Comparison of ENCODE assay signal across 8 cellular contexts in the genomic region with DNA sequence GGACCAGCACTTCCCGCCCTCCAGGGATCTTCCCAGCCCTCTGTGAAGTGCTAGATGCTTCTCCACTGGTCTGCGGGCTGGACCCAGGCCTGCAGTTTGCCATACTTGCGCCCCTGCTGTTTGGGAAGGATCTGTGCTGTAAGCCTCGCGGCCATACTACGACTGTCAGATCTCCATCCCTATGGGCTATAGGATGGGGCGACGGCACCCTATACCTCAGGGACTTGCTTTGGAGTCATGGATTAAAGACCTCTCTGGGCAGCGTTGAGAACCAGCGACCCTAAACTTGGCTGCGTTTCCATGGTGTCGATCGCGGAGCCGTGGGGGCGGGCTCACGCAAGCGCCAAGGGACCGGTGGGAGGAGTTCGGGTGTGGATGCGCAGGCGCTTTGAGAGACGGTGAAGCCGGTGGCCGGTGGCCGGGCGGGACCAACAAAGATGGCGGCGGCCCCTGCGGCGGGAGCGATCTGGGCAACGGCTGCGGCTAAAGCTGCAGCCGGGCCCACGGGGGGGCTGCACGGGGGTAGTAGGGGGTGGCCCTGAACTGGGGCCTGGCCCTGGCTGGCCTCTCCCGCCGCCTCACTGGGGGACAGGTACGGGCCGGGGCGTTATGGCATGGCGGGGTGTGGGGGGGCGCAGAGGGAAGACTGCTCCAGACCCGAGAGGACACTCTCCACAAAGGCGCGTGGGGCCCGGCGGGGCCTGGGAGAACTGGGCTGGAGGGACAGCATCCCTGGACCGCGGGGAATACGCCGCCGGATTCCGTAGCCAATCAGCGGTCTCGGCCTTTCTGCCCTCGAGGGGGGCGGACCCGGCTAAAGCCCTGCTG. TPM values are rescaled to one million over a fixed set of nuclear protein-coding genes. Genes with fewer than 3 reads are reported as not detected.
DNase-seq lines count a peak whose midpoint lies in the region; ATAC-seq and TF ChIP-seq lines count a peak whose summit lies in the region.

A gene with protein sequence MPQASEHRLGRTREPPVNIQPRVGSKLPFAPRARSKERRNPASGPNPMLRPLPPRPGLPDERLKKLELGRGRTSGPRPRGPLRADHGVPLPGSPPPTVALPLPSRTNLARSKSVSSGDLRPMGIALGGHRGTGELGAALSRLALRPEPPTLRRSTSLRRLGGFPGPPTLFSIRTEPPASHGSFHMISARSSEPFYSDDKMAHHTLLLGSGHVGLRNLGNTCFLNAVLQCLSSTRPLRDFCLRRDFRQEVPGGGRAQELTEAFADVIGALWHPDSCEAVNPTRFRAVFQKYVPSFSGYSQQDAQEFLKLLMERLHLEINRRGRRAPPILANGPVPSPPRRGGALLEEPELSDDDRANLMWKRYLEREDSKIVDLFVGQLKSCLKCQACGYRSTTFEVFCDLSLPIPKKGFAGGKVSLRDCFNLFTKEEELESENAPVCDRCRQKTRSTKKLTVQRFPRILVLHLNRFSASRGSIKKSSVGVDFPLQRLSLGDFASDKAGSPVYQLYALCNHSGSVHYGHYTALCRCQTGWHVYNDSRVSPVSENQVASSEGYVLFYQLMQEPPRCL (plus strand): TSS at position 414 of the 828 bp plus-strand sequence. CDS start 1,141 bp downstream, outside the sequence.

- TF ChIP-seq CTCF in OCI-LY3 (IDR thresholded peaks at IDR 0.05; ENCODE audit: low read depth, low read length) = peak; percentile 25; the same call in 1 of the 2 replicates

- ATAC-seq in GM21515 (IDR thresholded peaks at IDR 0.05; ENCODE audit: unreplicated experiment) = peak; percentile 73

- DNase-seq in D341Med (ENCODE audit: low spot score) (peak; percentile 99), HuH-7.5 (ENCODE audit: low spot score) (peak; percentile 92), midbrain (lab: John Stamatoyannopoulos, UW) (peak; percentile 97)
- DNase-seq in activated CD8-positive, alpha-beta memory T cell treated with anti-CD3 and anti-CD28 coated beads, Interleukin-2, amount 50 U/mL, for 4 hours = peak; percentile 90
- DNase-seq in stimulated activated CD8-positive, alpha-beta memory T cell treated with anti-CD3 and anti-CD28 coated beads, Interleukin-2, amount 100 ng/mL, for 1 hour (ENCODE audit: low read depth in 2 of 2) = peak; percentile 81 to 88

- peak within 1 kb of the TSS; percentile 93 for H3K4me2 ChIP-seq in OCI-LY3 (ENCODE audit: low read length)

- in situ Hi-C loops in endometrial microvascular endothelial cells (cut with HindIII; ENCODE audit: inconsistent ontology term, low pct_unique_long_range_greater_than_20kb, low sequenced_read_pairs) = no loop called here

- H3K27me3 ChIP-seq in OCI-LY3 (ENCODE audit: low read depth, low read length) = no peaks in the 10 kb centered on the region

- H3K9me3 ChIP-seq in OCI-LY3 (ENCODE audit: insufficient read depth, low read length) = no peaks in the 10 kb centered on the region

- peak within 1 kb of the TSS; percentile 84 for H3K9ac ChIP-seq in OCI-LY3 (ENCODE audit: low read length)

- peaks cover 23% of the 10 kb centered on the region for H3K36me3 ChIP-seq in OCI-LY3 (replicated peaks; ENCODE audit: low read depth, low read length)

- peak within 1 kb of the TSS; percentile 45 for H3K27ac ChIP-seq in OCI-LY3 (ENCODE audit: low read length)

- peaks cover 18% of the 10 kb centered on the region for H3K4me1 ChIP-seq in OCI-LY3 (ENCODE audit: low read length)

- H4K20me1 ChIP-seq in OCI-LY3 (ENCODE audit: insufficient read depth, low read length) = no peaks in the 10 kb centered on the region

- peak within 1 kb of the TSS; percentile 86 for H3K4me3 ChIP-seq in OCI-LY3 (ENCODE audit: low read length)

- peak within 1 kb of the TSS; percentile 57; the same call in 1 of the 2 replicates for H2AFZ ChIP-seq in OCI-LY3 (ENCODE audit: low read depth, low read length)

- peaks cover 29% of the 10 kb centered on the region for H3K79me2 ChIP-seq in OCI-LY3 (ENCODE audit: low read length)

RNA-seq across cellular contexts. Expression of the gene that starts here (rescaled TPM):
- total RNA-seq in endometrial microvascular endothelial cells (ENCODE audit: inconsistent ontology term) = 11.8 TPM

Comparison
In these comparisons a context has a peak if more than half of its experiments do, and no peak if none do; other contexts are left out.
1. Peak in every context shown above with its lines: DNase-seq, ATAC-seq, H3K4me3 ChIP-seq and H3K27ac ChIP-seq.